Comparison of ENCODE assay signal across 9 cellular contexts in the genomic region with DNA sequence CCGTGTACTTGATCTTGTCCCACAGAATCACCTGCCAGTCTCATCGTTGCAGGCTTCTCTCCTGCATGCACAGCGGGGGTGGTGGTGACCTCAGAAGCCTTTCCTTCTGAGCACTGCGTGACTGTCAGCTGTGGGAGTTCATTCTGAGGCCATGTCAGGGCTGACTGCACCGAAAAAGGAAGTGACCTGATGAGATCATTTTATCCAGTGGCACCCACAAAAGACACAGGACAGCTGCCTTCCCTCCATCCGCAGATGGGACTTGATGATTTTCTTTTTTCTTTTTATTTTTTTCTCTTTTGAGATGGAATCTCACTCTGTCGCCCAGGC.
DNase-seq lines count a peak whose midpoint lies in the region; ATAC-seq, FAIRE-seq and TF ChIP-seq lines count a peak whose summit lies in the region.
"Had no signal": no experiment of that assay in that cellular context is flagged by ENCODE, and none has a peak within 500 bp of the region (broad histone marks: within the 10 kb centered on the region; RNA-seq: fewer than 3 reads in every experiment).

No MANE protein-coding gene starts in this region.

- H3K9me3 Mint-ChIP-seq in activated CD4-positive, alpha-beta T cell treated with anti-CD3 and anti-CD28 coated beads for 36 hours (ENCODE audit: low read depth): no peaks in the 10 kb centered on the region

- H3K9me2 ChIP-seq in OCI-LY1 (ENCODE audit: low read depth, low read length): no peaks in the 10 kb centered on the region

- no peak overlapping the region for H2AFZ ChIP-seq in OCI-LY1 (ENCODE audit: low read length)

- no peak overlapping the region for H3K4me3 Mint-ChIP-seq in activated CD4-positive, alpha-beta T cell treated with anti-CD3 and anti-CD28 coated beads for 36 hours

- FAIRE-seq in small intestine (lab: Jason Lieb, UNC): no peak
- FAIRE-seq: TTC549 had no signal

- WGBS in stomach, 5 donors: 53 to 67% (median 64%) methylated on average over 6 to 7 of the region's 7 CpGs
- WGBS in small intestine, 3 donors: 53 to 77% (median 62%) methylated on average over 6 of the region's 7 CpGs

- peak; percentile 10 for TF ChIP-seq EP300 in stomach (IDR thresholded peaks at IDR 0.05)

- H3K4me1 ChIP-seq in OCI-LY1 (ENCODE audit: insufficient read depth, low read length, severe bottlenecking) (peaks cover 17% of the 10 kb centered on the region), stomach (peaks cover 0 to 7% (median 0%) of the 10 kb centered on the region in 4 donors), small intestine (ENCODE audit: control insufficient read depth in 2 of 2, insufficient read depth in 1 of 2, low read depth in 1 of 2, low read length in 1 of 2) (no peaks in the 10 kb centered on the region)

- TF ChIP-seq CTCF in OCI-LY1 (IDR thresholded peaks at IDR 0.05; ENCODE audit: low read length) (no peak), stomach (IDR thresholded peaks at IDR 0.05) (no peak)

- POLR2A ChIA-PET in activated CD4-positive, alpha-beta T cell treated with anti-CD3 and anti-CD28 coated beads for 36 hours (lab: Charles Lee): no interaction called here

- intact Hi-C loops in activated CD4-positive, alpha-beta T cell treated with anti-CD3 and anti-CD28 coated beads for 36 hours (cut with DNase I, micrococcal nuclease): no loop called here
- intact Hi-C loops in head of caudate nucleus (cut with DNase I) (no loop called here), stomach (cut with DNase I; ENCODE audit: low total_unique reads) (no loop called here)

- H3K27ac Mint-ChIP-seq in activated CD4-positive, alpha-beta T cell treated with anti-CD3 and anti-CD28 coated beads for 36 hours: no peak overlapping the region

- peak; percentile 86 for ATAC-seq in activated CD4-positive, alpha-beta T cell treated with anti-CD3 and anti-CD28 coated beads for 36 hours
- peak; percentile 97 for ATAC-seq in HG02840 (IDR thresholded peaks at IDR 0.05; ENCODE audit: low FRiP score, unreplicated experiment)

- H3K4me3 ChIP-seq in OCI-LY1 (ENCODE audit: low read depth, low read length, poor library complexity, severe bottlenecking): no peak overlapping the region
- no peak overlapping the region for H3K4me3 ChIP-seq in stomach
- no peak overlapping the region for H3K4me3 ChIP-seq in small intestine (ENCODE audit: low read depth in 1 of 2, low read length in 2 of 2)

- H3K27me3 Mint-ChIP-seq in activated CD4-positive, alpha-beta T cell treated with anti-CD3 and anti-CD28 coated beads for 36 hours: peaks cover 18% of the 10 kb centered on the region

- H3K36me3 ChIP-seq in OCI-LY1 (ENCODE audit: insufficient read depth, low read length): no peaks in the 10 kb centered on the region
- peaks cover 13 to 98% (median 85%) of the 10 kb centered on the region in 4 donors for H3K36me3 ChIP-seq in stomach
- no peaks in the 10 kb centered on the region for H3K36me3 ChIP-seq in small intestine (ENCODE audit: control insufficient read depth in 2 of 2, insufficient read depth in 2 of 2, low read length in 2 of 2)

- H3K27ac ChIP-seq in OCI-LY1 (ENCODE audit: low read depth, low read length, poor library complexity, severe bottlenecking): no peak overlapping the region
- peak overlapping the region in 3 of 5 donors; percentile 25 to 34 (median 28) for H3K27ac ChIP-seq in stomach
- peak overlapping the region in 1 of 2 donors; percentile 47 for H3K27ac ChIP-seq in small intestine (ENCODE audit: low read depth in 1 of 2, low read length in 1 of 2)

- no peak for TF ChIP-seq POLR2A in stomach (IDR thresholded peaks at IDR 0.05)

- H3K36me3 Mint-ChIP-seq in activated CD4-positive, alpha-beta T cell treated with anti-CD3 and anti-CD28 coated beads for 36 hours (ENCODE audit: low read depth): no peaks in the 10 kb centered on the region

- peaks cover 2% of the 10 kb centered on the region for H3K4me1 Mint-ChIP-seq in activated CD4-positive, alpha-beta T cell treated with anti-CD3 and anti-CD28 coated beads for 36 hours

- H3K4me2 ChIP-seq in OCI-LY1 (ENCODE audit: low read length): 0 out of 2 replicates have a peak overlapping the region, but pooled peaks have one; percentile 11

- H3K79me2 ChIP-seq in OCI-LY1 (ENCODE audit: insufficient read depth, low read length): no peaks in the 10 kb centered on the region

- H3F3A ChIP-seq in OCI-LY1 (ENCODE audit: insufficient read depth, low read length): no peaks in the 10 kb centered on the region

- H3K9me3 ChIP-seq in OCI-LY1 (ENCODE audit: low read length) (no peaks in the 10 kb centered on the region), stomach (no peaks in the 10 kb centered on the region), small intestine (ENCODE audit: control insufficient read depth, low read depth) (no peaks in the 10 kb centered on the region)

- peaks cover 15% of the 10 kb centered on the region for H3K27me3 ChIP-seq in OCI-LY1 (ENCODE audit: insufficient read depth, low read length)
- H3K27me3 ChIP-seq in stomach: no peaks in the 10 kb centered on the region
- H3K27me3 ChIP-seq in small intestine (ENCODE audit: control insufficient read depth in 2 of 2, insufficient read depth in 2 of 2, low read length in 2 of 2): no peaks in the 10 kb centered on the region

- H4K20me1 ChIP-seq in OCI-LY1 (ENCODE audit: insufficient read depth, low read length): no peaks in the 10 kb centered on the region

- CTCF ChIA-PET in activated CD4-positive, alpha-beta T cell treated with anti-CD3 and anti-CD28 coated beads for 36 hours (lab: Charles Lee): no interaction called here

- peak; percentile 59 for DNase-seq in activated CD4-positive, alpha-beta T cell treated with anti-CD3 and anti-CD28 coated beads for 36 hours
- DNase-seq in activated CD4-positive, alpha-beta T cell treated with anti-CD3 and anti-CD28 coated beads for 1 hour: no peak
- DNase-seq in head of caudate nucleus (peak; percentile 17 to 84 (median 62)), stomach (peak; percentile 35), small intestine (no peak), HT-29 (ENCODE audit: low spot score) (no peak)

- no peak overlapping the region for H3K9ac ChIP-seq in OCI-LY1 (ENCODE audit: low read length)

Comparison
In these comparisons a context has a peak if more than half of its experiments do, and no peak if none do; other contexts are left out.
1. DNase-seq: peak in activated CD4-positive, alpha-beta T cell treated with anti-CD3 and anti-CD28 coated beads for 36 hours (single experiment), head of caudate nucleus (42 of 42) and stomach (single experiment); none in activated CD4-positive, alpha-beta T cell treated with anti-CD3 and anti-CD28 coated beads for 1 hour (single experiment), small intestine (single experiment) and HT-29 (single experiment).